Comparison of ENCODE assay signal across 1 cellular context in genomic region chr11:128814856-128815705, GRCh38.
TF ChIP-seq lines count a peak whose summit lies in the region.

No MANE protein-coding gene starts in this region.

TF ChIP-seq in WTC11, 78 proteins besides CTCF, POLR2A, EP300 and RAD21 (continued from another document):
- TF ChIP-seq PREB (CRISPR knock-in tag; IDR thresholded peaks at IDR 0.05; ENCODE audit: borderline replicate concordance): no peak
- no peak for TF ChIP-seq ZNF423 (CRISPR knock-in tag; IDR thresholded peaks at IDR 0.05)
- no peak for TF ChIP-seq MXD4 (CRISPR knock-in tag; IDR thresholded peaks at IDR 0.05; ENCODE audit: borderline replicate concordance)
- no peak for TF ChIP-seq OVOL2 (CRISPR knock-in tag; IDR thresholded peaks at IDR 0.05; ENCODE audit: borderline replicate concordance)
- TF ChIP-seq ZNF671 (CRISPR knock-in tag; IDR thresholded peaks at IDR 0.05): no peak
- no peak for TF ChIP-seq IRF1 (CRISPR knock-in tag; IDR thresholded peaks at IDR 0.05)
